In the genomic region with DNA sequence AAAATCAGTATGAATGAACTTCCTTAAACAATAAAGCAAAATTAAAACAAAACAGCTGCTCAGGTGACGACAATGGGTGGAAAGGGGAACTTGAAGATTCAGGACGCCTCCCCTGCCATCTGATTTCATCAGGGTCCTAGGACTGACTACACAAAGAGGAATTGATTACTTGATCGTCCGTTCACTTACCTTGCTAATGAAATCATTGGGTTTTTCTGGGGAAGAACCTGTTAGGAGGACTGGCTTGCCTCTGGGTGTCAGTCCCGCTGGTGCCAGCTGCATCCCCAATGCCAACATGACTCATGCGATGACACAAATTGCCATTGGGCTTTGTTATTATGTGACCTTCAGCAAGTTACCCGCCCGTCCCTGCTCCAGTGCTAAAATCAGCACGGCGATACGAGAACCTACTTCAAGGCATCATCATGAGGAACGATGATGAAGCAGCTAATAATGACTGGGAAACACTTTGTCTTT, we compare ENCODE assay signal across 1 cellular context.
TF ChIP-seq lines count a peak whose summit lies in the region.

No MANE protein-coding gene starts in this region.

TF ChIP-seq in SK-N-SH, 30 proteins besides CTCF, POLR2A, EP300 and RAD21:
- TF ChIP-seq POLR2AphosphoS5 (IDR thresholded peaks at IDR 0.05; ENCODE audit: low read depth, low read length) (no peak), RFX5 (IDR thresholded peaks at IDR 0.05; ENCODE audit: low read length) (no peak), SIN3A (IDR thresholded peaks at IDR 0.05; ENCODE audit: borderline replicate concordance, low read depth, low read length) (no peak), EZH2phosphoT487 (IDR thresholded peaks at IDR 0.05; ENCODE audit: borderline replicate concordance, low read depth) (no peak), TCF12 (IDR thresholded peaks at IDR 0.05) (no peak)
